ENCODE assay signal across 13 cellular contexts in genomic region chr5:80763873-80764647, GRCh38.
"Had no signal": no experiment of that assay in that cellular context is flagged by ENCODE, and none has a peak within 500 bp of the region (broad histone marks: within the 10 kb centered on the region; RNA-seq: fewer than 3 reads in every experiment).

No MANE protein-coding gene starts in this region.

- H3K9me3 Mint-ChIP-seq: activated CD8-positive, alpha-beta T cell treated with anti-CD3 and anti-CD28 coated beads for 36 hours; central memory CD8-positive, alpha-beta T cell had no signal

- DNase-seq: activated CD4-positive, alpha-beta T cell treated with anti-CD3 and anti-CD28 coated beads for 36 hours; activated CD8-positive, alpha-beta memory T cell treated with anti-CD3 and anti-CD28 coated beads, Interleukin-2, amount 50 U/mL, for 48 hours; activated CD8-positive, alpha-beta T cell treated with anti-CD3 and anti-CD28 coated beads for 36 hours; activated naive CD4-positive, alpha-beta T cell; cortex of kidney; effector CD8-positive, alpha-beta T cell; pancreas; stimulated activated CD4-positive, alpha-beta T cell treated with anti-CD3 and anti-CD28 coated beads, Interleukin-4, amount 100 ng/mL, for 4 hours; stomach had no signal

- H3K4me1 Mint-ChIP-seq: mesothelial cell of epicardium had no signal

- H3K27ac ChIP-seq: hepatocyte, pancreas, stomach, thoracic aorta had no signal

- H3K27ac Mint-ChIP-seq: activated CD4-positive, alpha-beta T cell treated with anti-CD3 and anti-CD28 coated beads for 36 hours; activated CD8-positive, alpha-beta T cell treated with anti-CD3 and anti-CD28 coated beads for 36 hours; mesothelial cell of epicardium had no signal

- H3K4me3 Mint-ChIP-seq: activated CD4-positive, alpha-beta T cell treated with anti-CD3 and anti-CD28 coated beads for 36 hours; activated CD8-positive, alpha-beta T cell treated with anti-CD3 and anti-CD28 coated beads for 36 hours; central memory CD8-positive, alpha-beta T cell; mesothelial cell of epicardium had no signal

- H3K4me3 ChIP-seq: hepatocyte, pancreas, stomach, thoracic aorta had no signal

- ATAC-seq: activated CD4-positive, alpha-beta T cell treated with anti-CD3 and anti-CD28 coated beads for 36 hours; activated CD8-positive, alpha-beta T cell treated with anti-CD3 and anti-CD28 coated beads for 36 hours; pancreas had no signal

- H3K27me3 Mint-ChIP-seq: activated CD4-positive, alpha-beta T cell treated with anti-CD3 and anti-CD28 coated beads for 36 hours; activated CD8-positive, alpha-beta T cell treated with anti-CD3 and anti-CD28 coated beads for 36 hours; central memory CD8-positive, alpha-beta T cell had no signal
